20 cellular contexts compared by ENCODE assay signal in genomic region chr15:28082891-28083688, GRCh38. TPM values are rescaled to one million over a fixed set of nuclear protein-coding genes. Genes with fewer than 3 reads are reported as not detected.
DNase-seq lines count a peak whose midpoint lies in the region; TF ChIP-seq lines count a peak whose summit lies in the region.
"Had no signal": no experiment of that assay in that cellular context is flagged by ENCODE, and none has a peak within 500 bp of the region (broad histone marks: within the 10 kb centered on the region; RNA-seq: fewer than 3 reads in every experiment).

No MANE protein-coding gene starts in this region.

- no peak overlapping the region for H3K9ac ChIP-seq in liver (ENCODE audit: low read depth in 1 of 2, low read length in 2 of 2)
- no peak overlapping the region for H3K9ac ChIP-seq in neuronal stem cell (ENCODE audit: low read depth, low read length, poor library complexity)

- H3K9me3 ChIP-seq in liver (ENCODE audit: control insufficient read depth in 4 of 4, low read length in 3 of 4) = no peaks in the 10 kb centered on the region
- peaks cover 0 to 3% of the 10 kb centered on the region in 2 donors for H3K9me3 ChIP-seq in neuronal stem cell (replicated peaks in 1 of 2; ENCODE audit: control insufficient read depth in 2 of 2, insufficient read depth in 1 of 2, low read depth in 1 of 2, low read length in 2 of 2)

- no peak overlapping the region for H4K8ac ChIP-seq in neuronal stem cell (ENCODE audit: low read depth, low read length)

- H3K27me3 ChIP-seq in liver (ENCODE audit: control insufficient read depth in 4 of 4, insufficient read depth in 4 of 4, low read length in 3 of 4) (no peaks in the 10 kb centered on the region), neuronal stem cell (ENCODE audit: control insufficient read depth in 3 of 3, insufficient read depth in 3 of 3, low read depth in 1 of 3, low read length in 3 of 3) (no peaks in the 10 kb centered on the region)

- H3K4me3 ChIP-seq in epithelial cell of proximal tubule (ENCODE audit: low read depth, low read length) (no peak overlapping the region), liver (ENCODE audit: low read depth in 1 of 3, low read length in 3 of 3) (no peak overlapping the region), neuronal stem cell (ENCODE audit: low read length in 2 of 2) (no peak overlapping the region)
- H3K4me3 ChIP-seq: GM23338 had no signal

- H2BK15ac ChIP-seq in neuronal stem cell (ENCODE audit: low read length) = no peak overlapping the region

- H4K91ac ChIP-seq in neuronal stem cell (ENCODE audit: low read depth, low read length, poor library complexity) = no peak overlapping the region

- H3K4ac ChIP-seq in neuronal stem cell (ENCODE audit: low read length) = no peak overlapping the region

- H3K23ac ChIP-seq in neuronal stem cell (ENCODE audit: low read depth, low read length, poor library complexity) = no peak overlapping the region

- 54% methylated on average over 11 of the region's 11 CpGs for WGBS in liver
- no CpG with 5 or more reads among the region's 11 CpGs for WGBS in neuronal stem cell (ENCODE audit: extremely low coverage in 2 of 2, insufficient read length in 2 of 2, insufficient replicate concordance in 1 of 2), 2 donors

- no peak overlapping the region for H2BK5ac ChIP-seq in neuronal stem cell (ENCODE audit: low read length)

- H2AFZ ChIP-seq in neuronal stem cell (ENCODE audit: low read length) = no peak overlapping the region
- H2AFZ ChIP-seq: GM23338 had no signal

- H2AK5ac ChIP-seq in neuronal stem cell (ENCODE audit: low read depth, low read length) = no peak overlapping the region

- H3K79me1 ChIP-seq in neuronal stem cell (ENCODE audit: low read depth, low read length) = no peaks in the 10 kb centered on the region

- H3K18ac ChIP-seq in neuronal stem cell (ENCODE audit: low read length) = no peak overlapping the region

- TF ChIP-seq RAD21 in liver (IDR thresholded peaks at IDR 0.05) = peak in 1 of 2 donors; percentile 29

- TF ChIP-seq CTCF in epithelial cell of proximal tubule (conservative IDR thresholded peaks at IDR 0.05; ENCODE audit: low read depth, low read length) (no peak), liver (IDR thresholded peaks at IDR 0.05; ENCODE audit: low read depth, low read length, missing input control) (no peak)

- H3K36me3 ChIP-seq in liver (ENCODE audit: control insufficient read depth in 4 of 4, insufficient read depth in 3 of 4, low read depth in 1 of 4, low read length in 3 of 4) (no peaks in the 10 kb centered on the region), neuronal stem cell (replicated peaks in 1 of 2; ENCODE audit: control insufficient read depth in 2 of 2, insufficient read depth in 2 of 2, low read length in 2 of 2) (no peaks in the 10 kb centered on the region)

- peak; percentile 37 for DNase-seq in HuH-7 (ENCODE audit: low spot score)
- DNase-seq in epithelial cell of proximal tubule (ENCODE audit: low read depth) = peak; percentile 16
- peak; percentile 18 for DNase-seq in renal cortical epithelial cell (ENCODE audit: low read depth)
- DNase-seq in neuronal stem cell (ENCODE audit: low spot score) = no peak
- no peak for DNase-seq in activated CD4-positive, CD25-positive, alpha-beta regulatory T cell treated with anti-CD3 and anti-CD28 coated beads, Interleukin-2, amount 50 U/mL, for 72 hours
- DNase-seq in NCI-H1048 (lab: John Stamatoyannopoulos, UW) = no peak
- DNase-seq in NK-92 treated with Interleukin-12 subunit alpha and Interleukin-12 subunit beta, amount 100 ng/mL, for 24 hours (lab: John Stamatoyannopoulos, UW) = no peak
- DNase-seq: CD8-positive, alpha-beta T cell; DMS79 treated with DMSO at 0.1 percent for 48 hours; KBM-7; NCI-H1105 treated with DMSO at 0.1 percent for 48 hours; NCI-H187; NCI-H2107; NCI-H2227 treated with DMSO at 0.1 percent for 48 hours; NCI-H510A treated with DMSO at 0.1 percent for 48 hours; NCI-H82; RPMI8226; SIG-M5 had no signal

- no peak overlapping the region for H3K4me2 ChIP-seq in neuronal stem cell (ENCODE audit: insufficient read depth, low read length, poor library complexity, severe bottlenecking)
- H3K4me2 ChIP-seq: GM23338 had no signal

- no peak overlapping the region for H2BK120ac ChIP-seq in neuronal stem cell (ENCODE audit: low read depth, low read length)

- peaks cover 0 to 11% (median 6%) of the 10 kb centered on the region in 4 donors for H3K4me1 ChIP-seq in liver (ENCODE audit: control insufficient read depth in 4 of 4, insufficient read depth in 4 of 4, low read length in 3 of 4)
- H3K4me1 ChIP-seq in neuronal stem cell (ENCODE audit: control insufficient read depth in 2 of 2, insufficient read depth in 1 of 2, low read depth in 1 of 2, low read length in 2 of 2) = peaks cover 0 to 1% of the 10 kb centered on the region in 2 donors

- H3K27ac ChIP-seq in liver (ENCODE audit: low read depth in 1 of 2, low read length in 2 of 2) (no peak overlapping the region), neuronal stem cell (replicated peaks; ENCODE audit: low read length) (no peak overlapping the region)

- no peak overlapping the region for H3K14ac ChIP-seq in neuronal stem cell (ENCODE audit: low read length)

- H2BK12ac ChIP-seq in neuronal stem cell (ENCODE audit: low read length) = no peak overlapping the region

TF ChIP-seq in liver, 16 proteins besides CTCF, POLR2A, EP300 and RAD21:
- TF ChIP-seq JUND (IDR thresholded peaks at IDR 0.05) (peak in 1 of 2 donors; percentile 58), NR2F2 (IDR thresholded peaks at IDR 0.05) (peak; percentile 82), ATF3 (IDR thresholded peaks at IDR 0.05) (no peak), GABPA (IDR thresholded peaks at IDR 0.05 in 1 of 2, conservative IDR thresholded peaks at IDR 0.05 in 1 of 2) (peak in 1 of 2 donors; percentile 17), REST (IDR thresholded peaks at IDR 0.05) (peak; percentile 88), FOXA2 (IDR thresholded peaks at IDR 0.05) (peak; percentile 22), RXRA (IDR thresholded peaks at IDR 0.05) (peak; percentile 49 to 81), YY1 (IDR thresholded peaks at IDR 0.05) (peak; percentile 81), ZBTB33 (IDR thresholded peaks at IDR 0.05) (peak; percentile 54), EGR1 (IDR thresholded peaks at IDR 0.05; ENCODE audit: low read depth in 2 of 2) (peak in 1 of 2 donors; percentile 35), HNF4G (IDR thresholded peaks at IDR 0.05) (peak; percentile 46), HNF4A (conservative IDR thresholded peaks at IDR 0.05) (peak; percentile 87 to 96), TAF1 (conservative IDR thresholded peaks at IDR 0.05) (no peak), MAX (IDR thresholded peaks at IDR 0.05) (peak; percentile 97), FOXA1 (IDR thresholded peaks at IDR 0.05) (no peak), SP1 (IDR thresholded peaks at IDR 0.05) (peak; percentile 74)

RNA-seq across cellular contexts. Expression of gene OCA2, which starts 16.0 kb away (rescaled TPM):
- total RNA-seq in epithelial cell of proximal tubule (0.29 TPM in 1 of 2 replicates, not detected in the other), liver (under 1 TPM; 0.25 to 0.56 TPM), renal cortical epithelial cell (0.40 TPM in 1 of 2 replicates, not detected in the other)
- polyA plus RNA-seq in liver = under 1 TPM; 0.02 to 0.04 TPM
- polyA plus RNA-seq in neuronal stem cell (2013, experiment 1 of 2) = 0.81 TPM
- 0.75 TPM for polyA plus RNA-seq in neuronal stem cell (2013, experiment 2 of 2)
- total RNA-seq: CD8-positive, alpha-beta T cell had no signal

Comparison
In these comparisons a context has a peak if more than half of its experiments do, and no peak if none do; other contexts are left out.
1. DNase-seq: peak in HuH-7 (single experiment), epithelial cell of proximal tubule (single experiment) and renal cortical epithelial cell (single experiment); none in neuronal stem cell (single experiment), activated CD4-positive, CD25-positive, alpha-beta regulatory T cell treated with anti-CD3 and anti-CD28 coated beads, Interleukin-2, amount 50 U/mL, for 72 hours (single experiment), NCI-H1048 (single experiment) and NK-92 treated with Interleukin-12 subunit alpha and Interleukin-12 subunit beta, amount 100 ng/mL, for 24 hours (single experiment).